8 cellular contexts compared by ENCODE assay signal in the genomic region with DNA sequence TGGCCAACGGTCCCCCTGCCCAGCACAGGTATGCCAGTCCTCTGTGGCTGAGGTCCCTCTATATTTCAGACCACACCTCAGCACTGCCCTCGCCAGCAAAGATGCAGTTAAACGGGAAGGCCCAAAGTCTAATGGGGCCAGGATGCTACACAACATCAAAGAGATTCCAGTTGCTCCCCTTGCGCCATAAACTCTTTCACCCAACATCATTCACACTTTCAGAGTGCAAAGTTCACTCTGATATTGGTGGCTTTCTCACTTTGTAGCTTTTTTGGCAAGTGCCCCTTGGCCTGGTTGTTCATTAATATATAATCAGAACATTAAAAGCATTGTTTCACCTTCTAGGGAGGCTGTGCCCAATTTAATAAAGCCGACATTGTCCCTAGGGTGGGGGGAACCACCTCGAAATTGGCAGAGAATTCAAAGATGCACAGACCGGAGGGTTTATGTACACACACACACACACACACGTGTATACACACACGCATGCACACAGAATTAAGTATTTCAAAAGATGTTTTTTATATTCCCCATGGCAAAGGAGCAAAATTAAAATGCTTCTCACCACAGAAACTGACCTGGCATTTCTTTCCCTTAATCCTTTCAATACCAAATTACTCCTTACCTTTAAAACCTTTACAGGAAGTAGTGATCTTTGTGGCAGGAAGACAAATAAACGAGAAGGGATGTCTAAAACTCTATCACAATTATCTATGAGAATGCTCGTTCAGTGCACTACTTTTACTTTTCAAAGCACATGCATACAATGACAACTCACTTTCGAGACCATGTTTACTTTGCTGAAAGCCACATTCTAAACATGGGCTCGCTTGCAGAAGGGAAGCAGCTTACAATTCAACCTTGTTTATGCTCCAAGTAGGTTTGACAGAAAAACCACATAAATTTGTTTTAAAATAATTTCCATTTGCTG. TPM values are rescaled to one million over a fixed set of nuclear protein-coding genes. Genes with fewer than 3 reads are reported as not detected.
DNase-seq lines count a peak whose midpoint lies in the region; ATAC-seq and TF ChIP-seq lines count a peak whose summit lies in the region.

No MANE protein-coding gene starts in this region.

- intact Hi-C loops in colonic mucosa (cut with DNase I), result loop anchor here (5.0 to 10.0 kb wide), 2 partner anchors 39 to 333 kb away; no protein-coding TSS in a partner anchor

- TF ChIP-seq CTCF in colonic mucosa (IDR thresholded peaks at IDR 0.05), result no peak

- peak; percentile 58 for DNase-seq in colonic mucosa
- no peak for DNase-seq in AML-193 (lab: John Stamatoyannopoulos, UW)

- H3K9ac ChIP-seq in colonic mucosa (ENCODE audit: low read depth in 2 of 2, low read length in 2 of 2) (peak overlapping the region in 1 of 2 donors; percentile 71), rectal smooth muscle tissue (ENCODE audit: low read length) (no peak overlapping the region)

- H3K27me3 ChIP-seq in colonic mucosa, result no peaks in the 10 kb centered on the region
- no peaks in the 10 kb centered on the region for H3K27me3 ChIP-seq in rectal smooth muscle tissue (ENCODE audit: control insufficient read depth, insufficient read depth, low read length)

- H3K9me3 ChIP-seq in colonic mucosa, result no peaks in the 10 kb centered on the region

- ATAC-seq in GM18505 (IDR thresholded peaks at IDR 0.05; ENCODE audit: unreplicated experiment), result peak; percentile 20
- ATAC-seq in HG03457 (IDR thresholded peaks at IDR 0.05; ENCODE audit: unreplicated experiment), result peak; percentile 7
- no peak for ATAC-seq in GM21717 (IDR thresholded peaks at IDR 0.05; ENCODE audit: unreplicated experiment)
- no peak for ATAC-seq in GM18519 (IDR thresholded peaks at IDR 0.05; ENCODE audit: low FRiP score, unreplicated experiment)
- ATAC-seq in GM21528 (IDR thresholded peaks at IDR 0.05; ENCODE audit: low FRiP score, unreplicated experiment), result no peak

- H3K4me3 ChIP-seq in colonic mucosa, result no peak overlapping the region
- H3K4me3 ChIP-seq in rectal smooth muscle tissue (ENCODE audit: low read length), result no peak overlapping the region

- H3K27ac ChIP-seq in colonic mucosa, result peak overlapping the region; percentile 62
- peak overlapping the region; percentile 90 for H3K27ac ChIP-seq in rectal smooth muscle tissue (ENCODE audit: low read depth, low read length)

- H3K36me3 ChIP-seq in colonic mucosa (no peaks in the 10 kb centered on the region), rectal smooth muscle tissue (ENCODE audit: control insufficient read depth, insufficient read depth, low read length) (no peaks in the 10 kb centered on the region)

- H3K4me1 ChIP-seq in colonic mucosa, result peaks cover 56% of the 10 kb centered on the region
- H3K4me1 ChIP-seq in rectal smooth muscle tissue (ENCODE audit: control insufficient read depth, insufficient read depth, low read length), result peaks cover 88% of the 10 kb centered on the region

- no peak for TF ChIP-seq POLR2A in GM18505 (IDR thresholded peaks at IDR 0.05; ENCODE audit: borderline replicate concordance, extremely low read depth, insufficient read depth, insufficient read length)

RNA-seq across cellular contexts. Expression of a gene that starts 19.5 kb away (rescaled TPM):
- 10 to 100 TPM; 43.9 to 57.5 TPM for total RNA-seq in colonic mucosa

Comparison
In these comparisons a context has a peak if more than half of its experiments do, and no peak if none do; other contexts are left out.
1. ATAC-seq: peak in GM18505 (single experiment) and HG03457 (single experiment); none in GM21717 (single experiment), GM18519 (single experiment) and GM21528 (single experiment).